7 cellular contexts compared by ENCODE assay signal in the genomic region with DNA sequence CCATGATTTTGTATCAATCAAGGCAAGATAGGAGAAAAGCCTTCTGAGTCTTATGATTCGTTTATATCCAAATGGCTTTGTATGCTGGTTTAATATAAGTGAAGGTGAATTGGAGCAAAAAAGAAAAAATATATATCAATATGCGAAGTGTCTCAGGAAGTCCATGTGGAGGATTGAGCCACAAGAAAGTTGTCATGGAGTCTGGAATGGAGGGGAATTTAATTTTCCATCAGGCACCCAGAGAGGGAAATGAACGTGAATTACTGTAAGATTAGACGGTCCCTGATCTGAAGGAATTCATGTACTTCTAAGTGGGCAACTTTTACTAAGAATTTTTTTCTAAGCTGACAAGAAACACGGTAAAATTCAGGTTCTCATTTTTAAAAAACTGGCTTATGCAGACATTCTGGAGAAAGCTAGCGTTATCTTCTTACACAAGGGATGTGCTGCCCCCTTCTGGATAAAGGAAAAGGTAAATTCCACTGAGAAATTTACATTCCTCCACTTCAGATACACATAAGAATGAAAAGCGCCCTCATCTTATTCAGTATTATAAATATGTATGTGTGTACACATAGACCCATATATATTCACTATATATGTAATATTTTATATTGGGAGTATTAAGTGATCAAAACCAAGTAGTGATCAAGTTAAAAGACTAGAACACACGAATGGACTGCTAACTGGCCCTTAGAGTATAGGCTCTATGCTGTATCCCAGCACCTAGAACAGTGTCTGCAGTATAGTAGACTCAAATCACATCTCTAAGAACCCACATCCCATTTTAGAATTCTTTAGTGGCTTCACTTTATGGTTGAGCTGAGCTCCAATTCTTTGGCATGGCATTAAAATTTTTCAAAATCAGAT.
DNase-seq lines count a peak whose midpoint lies in the region; ATAC-seq, FAIRE-seq and TF ChIP-seq lines count a peak whose summit lies in the region.

No MANE protein-coding gene starts in this region.

- no peak overlapping the region for H3K27ac ChIP-seq in adrenal gland
- H3K27ac ChIP-seq in upper lobe of right lung, result no peak overlapping the region

- H3K27me3 ChIP-seq in adrenal gland (no peaks in the 10 kb centered on the region), upper lobe of right lung (no peaks in the 10 kb centered on the region)

- peak; percentile 69 for ATAC-seq in upper lobe of right lung

- H3K4me3 ChIP-seq in HFF-Myc (replicated peaks; ENCODE audit: low read depth, low read length), result no peak overlapping the region
- H3K4me3 ChIP-seq in adrenal gland, result no peak overlapping the region
- H3K4me3 ChIP-seq in upper lobe of right lung, result no peak overlapping the region

- peak; percentile 50 for TF ChIP-seq CTCF in GM12873 (IDR thresholded peaks at IDR 0.05; ENCODE audit: insufficient read depth, low read depth, low read length, missing control alignments)
- peak; percentile 47 for TF ChIP-seq CTCF in HFF-Myc (IDR thresholded peaks at IDR 0.05; ENCODE audit: low read depth, low read length, missing control alignments)
- TF ChIP-seq CTCF in adrenal gland (IDR thresholded peaks at IDR 0.05), result peak; percentile 46 to 69 (median 56)
- peak; percentile 68 for TF ChIP-seq CTCF in upper lobe of right lung (IDR thresholded peaks at IDR 0.05)

- TF ChIP-seq POLR2A in adrenal gland (IDR thresholded peaks at IDR 0.05), result no peak

- H3K36me3 ChIP-seq in adrenal gland (replicated peaks in 1 of 2) (no peaks in the 10 kb centered on the region), upper lobe of right lung (no peaks in the 10 kb centered on the region)

- FAIRE-seq in islet of Langerhans (lab: Jason Lieb, UNC), result peak; percentile 89

- WGBS in adrenal gland, 4 donors, result 43 to 49% (median 46%) methylated on average over 8 of the region's 8 CpGs

- DNase-seq in HFF-Myc (ENCODE audit: extremely low read depth, low read depth) (peak; percentile 38), NCI-H146 treated with DMSO at 0.1 percent for 48 hours (lab: John Stamatoyannopoulos, UW; ENCODE audit: unreplicated experiment) (peak; percentile 10), adrenal gland (peak in 1 of 7 donors; percentile 5), upper lobe of right lung (no peak)
- DNase-seq in activated naive CD4-positive, alpha-beta T cell treated with anti-CD3 and anti-CD28 coated beads, Interleukin-2, amount 50 U/mL, for 16 hours, result no peak

- H3K9me3 ChIP-seq in adrenal gland (replicated peaks in 1 of 3), result no peaks in the 10 kb centered on the region
- H3K9me3 ChIP-seq in upper lobe of right lung, result no peaks in the 10 kb centered on the region

- intact Hi-C loops in adrenal gland (cut with DNase I) (loop anchor here in 1 of 2 donors (5.0 kb wide), 2 partner anchors 261 to 341 kb away; no protein-coding TSS in a partner anchor), upper lobe of right lung (cut with DNase I) (no loop called here)

- no peaks in the 10 kb centered on the region for H3K4me1 ChIP-seq in adrenal gland (replicated peaks in 1 of 2)
- H3K4me1 ChIP-seq in upper lobe of right lung, result no peaks in the 10 kb centered on the region

Comparison
In these comparisons a context has a peak if more than half of its experiments do, and no peak if none do; other contexts are left out.
1. DNase-seq: peak in HFF-Myc (single experiment) and NCI-H146 treated with DMSO at 0.1 percent for 48 hours (single experiment); none in upper lobe of right lung (single experiment) and activated naive CD4-positive, alpha-beta T cell treated with anti-CD3 and anti-CD28 coated beads, Interleukin-2, amount 50 U/mL, for 16 hours (single experiment).
2. Peak in every context shown above with its lines, with median percentiles within 50 percentile points of each other: CTCF ChIP-seq.